32 cellular contexts compared by ENCODE assay signal in the genomic region with DNA sequence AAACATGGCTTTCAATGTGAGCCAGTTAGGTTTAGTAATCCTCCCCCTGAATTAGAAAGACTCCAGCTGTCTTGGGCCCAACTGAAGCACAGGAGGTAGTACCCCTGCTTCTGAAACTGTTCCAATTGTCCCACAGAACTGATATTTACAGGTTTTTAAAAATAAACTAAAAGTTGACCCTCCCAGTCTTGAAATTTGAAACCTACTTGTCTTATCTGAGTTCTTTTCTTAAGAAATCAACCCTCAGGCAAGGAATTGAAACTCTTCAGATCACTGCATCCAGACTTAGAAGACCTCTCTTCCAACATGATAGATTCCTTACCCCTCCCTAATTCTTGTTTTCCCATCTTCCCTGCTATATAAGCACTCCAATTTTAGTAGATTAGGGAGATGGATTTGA.
"Had no signal": no experiment of that assay in that cellular context is flagged by ENCODE, and none has a peak within 500 bp of the region (broad histone marks: within the 10 kb centered on the region; RNA-seq: fewer than 3 reads in every experiment).

No MANE protein-coding gene starts in this region.

- H3K4me1 Mint-ChIP-seq: activated CD4-positive, alpha-beta memory T cell treated with anti-CD3 and anti-CD28 coated beads, Interleukin-2, amount 10 ng/mL, durations not matched to agents 7 days and 5 days; activated CD4-positive, alpha-beta T cell treated with anti-CD3 and anti-CD28 coated beads, Interleukin-2, amount 10 ng/mL, durations not matched to agents 7 days and 5 days; activated naive CD4-positive, alpha-beta T cell treated with anti-CD3 and anti-CD28 coated beads, Interleukin-2, amount 50 U/mL, for 24 hours; activated naive CD8-positive, alpha-beta T cell treated with anti-CD3 and anti-CD28 coated beads, Interleukin-2, amount 50 U/mL, for 24 hours; central memory CD8-positive, alpha-beta T cell; naive thymus-derived CD8-positive, alpha-beta T cell; T-helper 17 cell had no signal

- H3K9me3 ChIP-seq: esophagus squamous epithelium, gastroesophageal sphincter, neutrophil, right lobe of liver, testis, transverse colon had no signal

- ATAC-seq: activated naive CD8-positive, alpha-beta T cell treated with anti-CD3 and anti-CD28 coated beads, Interleukin-2, amount 50 U/mL, for 24 hours; gastroesophageal sphincter; left cardiac atrium; naive thymus-derived CD8-positive, alpha-beta T cell; right lobe of liver; stimulated activated naive CD8-positive, alpha-beta T cell treated with anti-CD3 and anti-CD28 coated beads, Interleukin-15, Interleukin-2, amounts not matched to agents 100 U/mL and 50 U/mL, for 24 hours; T-helper 17 cell had no signal

- H3K4me3 ChIP-seq: esophagus squamous epithelium, gastroesophageal sphincter, hepatocyte, right lobe of liver, testis, transverse colon had no signal

- H3K27ac ChIP-seq: epithelial cell of prostate, esophagus squamous epithelium, gastroesophageal sphincter, hepatocyte, neutrophil, right lobe of liver, testis, transverse colon had no signal

- H3K27me3 ChIP-seq: esophagus squamous epithelium, gastroesophageal sphincter, hepatocyte, right lobe of liver, testis, transverse colon had no signal

- H3K36me3 Mint-ChIP-seq: activated naive CD4-positive, alpha-beta T cell treated with anti-CD3 and anti-CD28 coated beads, Interleukin-2, amount 50 U/mL, for 24 hours; naive thymus-derived CD8-positive, alpha-beta T cell had no signal

- H3K79me2 ChIP-seq: hepatocyte had no signal

- H3K36me3 ChIP-seq: esophagus squamous epithelium, gastroesophageal sphincter, neutrophil, right lobe of liver, transverse colon had no signal

- H3K27me3 Mint-ChIP-seq: activated CD4-positive, alpha-beta T cell treated with anti-CD3 and anti-CD28 coated beads, Interleukin-2, amount 10 ng/mL, durations not matched to agents 7 days and 5 days; activated naive CD4-positive, alpha-beta T cell treated with anti-CD3 and anti-CD28 coated beads, Interleukin-2, amount 50 U/mL, for 24 hours; activated naive CD8-positive, alpha-beta T cell treated with anti-CD3 and anti-CD28 coated beads, Interleukin-2, amount 50 U/mL, for 24 hours; activated T-cell treated with anti-CD3 and anti-CD28 coated beads, Interleukin-2, amount 50 U/mL, for 24 hours; central memory CD8-positive, alpha-beta T cell; naive thymus-derived CD8-positive, alpha-beta T cell; progenitor cell of endocrine pancreas; T-helper 17 cell had no signal

- H3K4me3 Mint-ChIP-seq: activated CD4-positive, alpha-beta memory T cell treated with anti-CD3 and anti-CD28 coated beads, Interleukin-2, amount 10 ng/mL, durations not matched to agents 7 days and 5 days; activated CD4-positive, alpha-beta T cell treated with anti-CD3 and anti-CD28 coated beads, Interleukin-2, amount 10 ng/mL, durations not matched to agents 7 days and 5 days; activated naive CD4-positive, alpha-beta T cell treated with anti-CD3 and anti-CD28 coated beads, Interleukin-2, amount 50 U/mL, for 24 hours; activated naive CD8-positive, alpha-beta T cell treated with anti-CD3 and anti-CD28 coated beads, Interleukin-2, amount 50 U/mL, for 24 hours; activated T-cell treated with anti-CD3 and anti-CD28 coated beads, Interleukin-2, amount 50 U/mL, for 24 hours; central memory CD8-positive, alpha-beta T cell; naive thymus-derived CD8-positive, alpha-beta T cell; T-helper 17 cell had no signal

- FAIRE-seq: bronchial epithelial cell, colon, endometrium, keratinocyte had no signal

- DNase-seq: activated CD4-positive, alpha-beta memory T cell treated with anti-CD3 and anti-CD28 coated beads, Interleukin-2, amount 10 ng/mL, durations not matched to agents 7 days and 5 days; activated CD4-positive, alpha-beta T cell treated with anti-CD3 and anti-CD28 coated beads for 1 hour; activated CD4-positive, alpha-beta T cell treated with anti-CD3 and anti-CD28 coated beads, Interleukin-2, amount 10 ng/mL, durations not matched to agents 7 days and 5 days; activated CD8-positive, alpha-beta memory T cell treated with anti-CD3 and anti-CD28 coated beads, Interleukin-2, amount 50 U/mL, for 48 hours; activated gamma-delta T cell treated with Interleukin-2 at 50 U/mL for 16 hours; activated naive CD8-positive, alpha-beta T cell treated with anti-CD3 and anti-CD28 coated beads, Interleukin-2, amount 50 U/mL, for 24 hours; activated T-cell treated with anti-CD3 and anti-CD28 coated beads, Interleukin-2, amount 50 U/mL, for 24 hours; anterior cingulate cortex; dermis blood vessel endothelial cell; effector CD4-positive, alpha-beta T cell; esophagus squamous epithelium; left cardiac atrium; mammary epithelial cell; naive thymus-derived CD8-positive, alpha-beta T cell; right lobe of liver; stimulated activated CD4-positive, alpha-beta T cell treated with anti-CD3 and anti-CD28 coated beads, Interleukin-12 subunit alpha, Interleukin-12 subunit beta, amount 100 ng/mL, for 4 hours; stimulated activated CD4-positive, alpha-beta T cell treated with anti-CD3 and anti-CD28 coated beads, Interleukin-4, amount 100 ng/mL, for 1 hour; stimulated activated naive CD8-positive, alpha-beta T cell treated with anti-CD3 and anti-CD28 coated beads, Interleukin-15, Interleukin-2, amounts not matched to agents 100 U/mL and 50 U/mL, for 24 hours; T-helper 17 cell; testis; transverse colon had no signal

- H3K9me3 Mint-ChIP-seq: activated CD4-positive, alpha-beta memory T cell treated with anti-CD3 and anti-CD28 coated beads, Interleukin-2, amount 10 ng/mL, durations not matched to agents 7 days and 5 days; activated naive CD4-positive, alpha-beta T cell treated with anti-CD3 and anti-CD28 coated beads, Interleukin-2, amount 50 U/mL, for 24 hours; activated naive CD8-positive, alpha-beta T cell treated with anti-CD3 and anti-CD28 coated beads, Interleukin-2, amount 50 U/mL, for 24 hours; activated T-cell treated with anti-CD3 and anti-CD28 coated beads, Interleukin-2, amount 50 U/mL, for 24 hours; central memory CD8-positive, alpha-beta T cell; naive thymus-derived CD8-positive, alpha-beta T cell had no signal

- H3K4me2 ChIP-seq: hepatocyte had no signal

- H3K27ac Mint-ChIP-seq: activated CD4-positive, alpha-beta memory T cell treated with anti-CD3 and anti-CD28 coated beads, Interleukin-2, amount 10 ng/mL, durations not matched to agents 7 days and 5 days; activated CD4-positive, alpha-beta T cell treated with anti-CD3 and anti-CD28 coated beads, Interleukin-2, amount 10 ng/mL, durations not matched to agents 7 days and 5 days; activated naive CD4-positive, alpha-beta T cell treated with anti-CD3 and anti-CD28 coated beads, Interleukin-2, amount 50 U/mL, for 24 hours; activated naive CD8-positive, alpha-beta T cell treated with anti-CD3 and anti-CD28 coated beads, Interleukin-2, amount 50 U/mL, for 24 hours; activated T-cell treated with anti-CD3 and anti-CD28 coated beads, Interleukin-2, amount 50 U/mL, for 24 hours; progenitor cell of endocrine pancreas; T-helper 17 cell had no signal

- H2AFZ ChIP-seq: hepatocyte had no signal

- H3K4me1 ChIP-seq: gastroesophageal sphincter, right lobe of liver, testis had no signal
